17 cellular contexts compared by ENCODE assay signal in the genomic region with DNA sequence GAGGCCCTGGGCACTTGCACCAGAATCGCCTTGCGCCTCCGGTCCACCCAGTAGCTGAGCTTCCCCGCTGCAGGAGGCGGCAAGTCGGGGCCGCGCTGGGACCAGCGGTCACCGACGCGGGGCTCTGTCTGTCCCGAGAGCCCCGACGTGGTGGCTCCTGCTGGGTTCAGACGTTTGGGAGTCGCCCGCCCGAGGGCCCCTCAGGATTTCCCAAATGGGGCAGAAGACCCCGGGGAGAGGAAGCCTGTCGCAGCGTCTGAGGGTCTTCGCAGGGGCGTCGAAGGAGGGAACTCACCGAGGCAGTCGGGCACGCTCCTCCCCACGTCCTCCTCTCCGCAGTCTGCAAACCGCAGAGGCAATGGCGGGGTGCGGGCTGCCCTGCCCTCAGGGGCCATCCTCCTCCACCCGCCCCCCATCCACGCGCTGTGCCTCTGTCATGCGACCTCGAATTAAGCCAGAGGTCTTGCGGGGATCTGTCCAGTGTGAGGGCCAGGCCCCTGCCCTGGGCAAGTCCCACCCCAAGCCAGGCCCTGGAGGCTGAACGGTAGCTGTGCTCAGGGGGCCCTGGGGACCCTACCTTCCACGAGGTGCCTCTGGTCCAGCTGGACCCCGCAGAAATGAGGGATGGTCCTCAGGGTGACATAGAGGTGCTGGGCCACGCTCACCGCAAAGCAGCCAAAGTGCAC. TPM values are rescaled to one million over a fixed set of nuclear protein-coding genes. Genes with fewer than 3 reads are reported as not detected.
A peak's percentile ranks its signal among the peaks of the same experiment; 100 is the strongest.
DNase-seq lines count a peak whose midpoint lies in the region; ATAC-seq, FAIRE-seq and TF ChIP-seq lines count a peak whose summit lies in the region.
"Had no signal": no experiment of that assay in that cellular context is flagged by ENCODE, and none has a peak within 500 bp of the region (broad histone marks: within the 10 kb centered on the region; RNA-seq: fewer than 3 reads in every experiment).

No MANE protein-coding gene starts in this region.

- FAIRE-seq in K562 (lab: Jason Lieb, UNC), result no peak
- FAIRE-seq: HepG2 had no signal

- H3K9me3 ChIP-seq in K562 (replicated peaks; ENCODE audit: control insufficient read depth, insufficient read depth, low read depth, low read length) (no peaks in the 10 kb centered on the region), iPS-18a (ENCODE audit: control insufficient read depth, low read depth, low read length) (no peaks in the 10 kb centered on the region)
- H3K9me3 ChIP-seq: right lobe of liver had no signal

- TF ChIP-seq CTCF in K562 (IDR thresholded peaks at IDR 0.05 in 2 of 3, conservative IDR thresholded peaks at IDR 0.05 in 1 of 3; ENCODE audit: insufficient read depth in 2 of 3, low read depth in 1 of 3, low read length in 3 of 3), result no peak

- BruUV-seq in K562 (replicated peaks; lab: Mats Ljungman, UMichigan), result no TSS peak

- no peaks in the 10 kb centered on the region for H3K79me2 ChIP-seq in K562 (ENCODE audit: control insufficient read depth, insufficient read depth, low read length)

- CTCF ChIA-PET in K562 (lab: Yijun Ruan, JAX; ENCODE audit: low intra/inter-chr PET ratio), result no interaction called here

- peak overlapping the region; percentile 52 for H3K4me2 ChIP-seq in K562 (ENCODE audit: insufficient read depth, low read length)

- WGBS in K562 (ENCODE audit: insufficient coverage, low coverage, missing lambda C conversion rate), result 8% methylated on average over 20 of the region's 44 CpGs

- no peaks in the 10 kb centered on the region for H3K36me3 ChIP-seq in H7 (replicated peaks; ENCODE audit: control insufficient read depth, insufficient read depth, low read length)
- H3K36me3 ChIP-seq in K562 (ENCODE audit: control insufficient read depth, insufficient read depth, low read length), result no peaks in the 10 kb centered on the region
- no peaks in the 10 kb centered on the region for H3K36me3 ChIP-seq in iPS-18a (ENCODE audit: control insufficient read depth, low read depth, low read length)
- H3K36me3 ChIP-seq: right lobe of liver had no signal

- H3K4me1 ChIP-seq in K562 (replicated peaks in 1 of 2; ENCODE audit: control insufficient read depth in 2 of 2, insufficient read depth in 2 of 2, low read length in 2 of 2) (peaks cover 0 to 65% of the 10 kb centered on the region in 2 experiments; a peak in 3 of 5 replicates), iPS-18a (ENCODE audit: control insufficient read depth, low read depth, low read length) (no peaks in the 10 kb centered on the region)
- H3K4me1 ChIP-seq: right lobe of liver had no signal

- peaks cover 22% of the 10 kb centered on the region for H3K4me1 Mint-ChIP-seq in stimulated activated effector memory CD8-positive, alpha-beta T cell treated with anti-CD3 and anti-CD28 coated beads, Interleukin-12 subunit alpha, Interleukin-12 subunit beta, amount 100 ng/mL, for 72 hours

- TF ChIP-seq RAD21 in K562 (CRISPR knock-in tag; conservative IDR thresholded peaks at IDR 0.05 in 1 of 2, IDR thresholded peaks at IDR 0.05 in 1 of 2), result no peak

- POLR2A ChIA-PET in K562 (lab: Yijun Ruan, JAX), result interaction anchor here (0.5 to 1.2 kb wide), 4 partner anchors 69 to 341 kb away, joined by 3 to 4 read pairs (median 3); no protein-coding TSS in a partner anchor

- DNase-seq in H7 (peak; percentile 82), K562 (ENCODE audit: extremely low read depth in 1 of 4, low spot score in 3 of 4) (no peak), sciatic nerve (ENCODE audit: low spot score) (peak; percentile 51), NCI-H1092 treated with DMSO at 0.1 percent for 48 hours (lab: John Stamatoyannopoulos, UW) (no peak)
- DNase-seq in stimulated activated effector memory CD8-positive, alpha-beta T cell treated with anti-CD3 and anti-CD28 coated beads, Interleukin-12 subunit alpha, Interleukin-12 subunit beta, amount 100 ng/mL, for 72 hours (ENCODE audit: low spot score in 2 of 2), result no peak
- DNase-seq: activated CD8-positive, alpha-beta T cell treated with anti-CD3 and anti-CD28 coated beads, Interleukin-2, amount 10 ng/mL, durations not matched to agents 7 days and 5 days; activated naive CD4-positive, alpha-beta T cell treated with Interleukin-2 at 50 U/mL for 16 hours; CD8-positive, alpha-beta memory T cell; NCI-H1436 treated with DMSO at 0.1 percent for 48 hours; NCI-H526 had no signal

- no peak overlapping the region for H3K27ac ChIP-seq in K562 (ENCODE audit: extremely low read depth, low read depth, low read length)
- H3K27ac ChIP-seq in iPS-18a (ENCODE audit: low read length), result no peak overlapping the region
- H3K27ac ChIP-seq: right lobe of liver, RWPE1 had no signal

- H3K27ac Mint-ChIP-seq in stimulated activated effector memory CD8-positive, alpha-beta T cell treated with anti-CD3 and anti-CD28 coated beads, Interleukin-12 subunit alpha, Interleukin-12 subunit beta, amount 100 ng/mL, for 72 hours, result no peak overlapping the region
- H3K27ac Mint-ChIP-seq: activated CD8-positive, alpha-beta T cell treated with anti-CD3 and anti-CD28 coated beads, Interleukin-2, amount 10 ng/mL, durations not matched to agents 7 days and 5 days; CD8-positive, alpha-beta memory T cell had no signal

- H3K9me3 Mint-ChIP-seq in stimulated activated effector memory CD8-positive, alpha-beta T cell treated with anti-CD3 and anti-CD28 coated beads, Interleukin-12 subunit alpha, Interleukin-12 subunit beta, amount 100 ng/mL, for 72 hours, result no peaks in the 10 kb centered on the region
- H3K9me3 Mint-ChIP-seq: CD8-positive, alpha-beta memory T cell had no signal

- H3K4me3 Mint-ChIP-seq in stimulated activated effector memory CD8-positive, alpha-beta T cell treated with anti-CD3 and anti-CD28 coated beads, Interleukin-12 subunit alpha, Interleukin-12 subunit beta, amount 100 ng/mL, for 72 hours, result no peak overlapping the region
- H3K4me3 Mint-ChIP-seq: activated CD8-positive, alpha-beta T cell treated with anti-CD3 and anti-CD28 coated beads, Interleukin-2, amount 10 ng/mL, durations not matched to agents 7 days and 5 days; CD8-positive, alpha-beta memory T cell had no signal

- H3K27me3 ChIP-seq in H7 (ENCODE audit: control insufficient read depth, insufficient read depth, low read length), result peaks cover 16% of the 10 kb centered on the region
- H3K27me3 ChIP-seq in K562 (ENCODE audit: control insufficient read depth in 2 of 2, insufficient read depth in 2 of 2, low read length in 2 of 2), result no peaks in the 10 kb centered on the region
- H3K27me3 ChIP-seq in iPS-18a (ENCODE audit: control insufficient read depth, insufficient read depth, low read length), result peaks cover 24% of the 10 kb centered on the region
- H3K27me3 ChIP-seq: right lobe of liver had no signal

- TF ChIP-seq EP300 in K562 (IDR thresholded peaks at IDR 0.05; ENCODE audit: low read length), result no peak

- intact Hi-C loops in K562 (cut with micrococcal nuclease) (no loop called here), sciatic nerve (cut with DNase I) (no loop called here)

- peak overlapping the region; percentile 53 for H3K4me3 ChIP-seq in H7 (ENCODE audit: insufficient read depth, low read depth, low read length)
- peak overlapping the region; percentile 43 for H3K4me3 ChIP-seq in K562
- peak overlapping the region; percentile 46 for H3K4me3 ChIP-seq in iPS-18a (ENCODE audit: low read length)

- in situ Hi-C loops in K562 (cut with MboI), result no loop called here

- ATAC-seq in K562, result peak; percentile 72
- ATAC-seq in sciatic nerve, result no peak
- no peak for ATAC-seq in activated CD4-positive, CD25-positive, alpha-beta regulatory T cell treated with anti-CD3 and anti-CD28 coated beads, Interleukin-2, amount 50 U/mL, for 24 hours
- no peak for ATAC-seq in GM21526 (IDR thresholded peaks at IDR 0.05; ENCODE audit: low FRiP score, unreplicated experiment)
- ATAC-seq in stimulated activated effector memory CD8-positive, alpha-beta T cell treated with anti-CD3 and anti-CD28 coated beads, Interleukin-12 subunit alpha, Interleukin-12 subunit beta, amount 100 ng/mL, for 72 hours, result no peak
- ATAC-seq: HepG2 had no signal

- H2AFZ ChIP-seq in K562 (ENCODE audit: low read depth, low read length), result peak overlapping the region; percentile 83

- H3K36me3 Mint-ChIP-seq in stimulated activated effector memory CD8-positive, alpha-beta T cell treated with anti-CD3 and anti-CD28 coated beads, Interleukin-12 subunit alpha, Interleukin-12 subunit beta, amount 100 ng/mL, for 72 hours, result no peaks in the 10 kb centered on the region
- H3K36me3 Mint-ChIP-seq: CD8-positive, alpha-beta memory T cell had no signal

- no peaks in the 10 kb centered on the region for H4K20me1 ChIP-seq in K562 (replicated peaks; ENCODE audit: control insufficient read depth, insufficient read depth, low read length)

- H3K9ac ChIP-seq in K562 (ENCODE audit: insufficient read depth in 1 of 2, low read depth in 2 of 2, low read length in 2 of 2) (peak overlapping the region in 1 of 2 experiments; percentile 87; a peak in 2 of 4 replicates), iPS-18a (ENCODE audit: low read length) (no peak overlapping the region)

- TF ChIP-seq POLR2A in K562 (conservative IDR thresholded peaks at IDR 0.05), result no peak

- H3K9me1 ChIP-seq in K562 (ENCODE audit: control insufficient read depth, insufficient read depth, low read length), result no peaks in the 10 kb centered on the region

RNA-seq across cellular contexts. Expression of a gene that starts 12.5 kb away (rescaled TPM):
- total RNA-seq in H7 (2014; rRNA removed; shearing (Covaris generic)), result 0.04 TPM in 1 of 2 replicates, not detected in the other
- 0.30 and 1.3 TPM in 2 replicates for total RNA-seq in K562 (2011; cell fraction: chromatin; rRNA removed; ENCODE audit: low replicate concordance)
- 0.53 and 0.83 TPM in 2 replicates for total RNA-seq in K562 (2011; cell fraction: nucleolus; rRNA removed)
- 0.66 and 0.76 TPM in 2 replicates for total RNA-seq in K562 (2011; cell fraction: nucleoplasm; rRNA removed)
- total RNA-seq in K562 (2014; rRNA removed), result 0.05 and 0.29 TPM in 2 replicates
- total RNA-seq in K562 (2014; rRNA removed; fragmentation: Illumina TruSeq; extraction: Trizol), result not detected in 2 replicates
- 0.11 and 0.15 TPM in 2 replicates for total RNA-seq in K562 (2015; rRNA removed; fragmentation: Illumina TruSeq; extraction: Trizol)
- 0.22 and 0.42 TPM in 2 replicates for total RNA-seq in K562 (2021)
- 0.05 and 0.06 TPM in 2 replicates for polyA plus RNA-seq in K562 (2011; rRNA removed)
- polyA plus RNA-seq in K562 (2011; cell fraction: cytosol; rRNA removed), result 0.03 and 0.16 TPM in 2 replicates
- polyA plus RNA-seq in K562 (2011; cell fraction: nucleus; rRNA removed), result 0.25 and 0.57 TPM in 2 replicates
- 0.17 and 0.18 TPM in 2 replicates for polyA plus RNA-seq in K562 (2012)
- 0.08 TPM in 1 of 2 replicates, not detected in the other for polyA plus RNA-seq in K562 (2014; fragmentation: Illumina TruSeq; extraction: Trizol)
- polyA plus RNA-seq in K562 (2014; fragmentation: Nextera tagmentation; extraction: Ambion mirVana), result not detected
- polyA plus RNA-seq in K562 (2014; rRNA removed), result 0.08 and 0.11 TPM in 2 replicates
- not detected in 2 replicates for polyA minus RNA-seq in K562 (2011; rRNA and poly(A)+ RNA removed)
- polyA minus RNA-seq in K562 (2011; cell fraction: cytosol; rRNA and poly(A)+ RNA removed), result not detected in 2 replicates
- 0.54 and 0.56 TPM in 2 replicates for polyA minus RNA-seq in K562 (2011; cell fraction: nucleus; rRNA and poly(A)+ RNA removed)
- total RNA-seq in sciatic nerve, result not detected
- total RNA-seq: activated CD8-positive, alpha-beta T cell treated with anti-CD3 and anti-CD28 coated beads, Interleukin-2, amount 10 ng/mL, durations not matched to agents 7 days and 5 days; epithelial cell of proximal tubule; HepG2; right lobe of liver had no signal
- polyA plus RNA-seq: CD8-positive, alpha-beta memory T cell; HepG2 had no signal

RNA-seq across cellular contexts. Expression of a gene that starts 39.5 kb away (rescaled TPM):
- total RNA-seq in H7 (2014; rRNA removed; shearing (Covaris generic)), result 71.2 and 79.7 TPM in 2 replicates
- total RNA-seq in K562 (2011; cell fraction: chromatin; rRNA removed; ENCODE audit: low replicate concordance), result 8.4 and 19.1 TPM in 2 replicates
- 31.2 and 35.0 TPM in 2 replicates for total RNA-seq in K562 (2011; cell fraction: nucleolus; rRNA removed)
- total RNA-seq in K562 (2011; cell fraction: nucleoplasm; rRNA removed), result 9.8 and 13.2 TPM in 2 replicates
- 37.0 and 41.1 TPM in 2 replicates for total RNA-seq in K562 (2014; rRNA removed)
- 4.2 and 4.3 TPM in 2 replicates for total RNA-seq in K562 (2014; rRNA removed; fragmentation: Illumina TruSeq; extraction: Trizol)
- 11.9 and 13.8 TPM in 2 replicates for total RNA-seq in K562 (2015; rRNA removed; fragmentation: Illumina TruSeq; extraction: Trizol)
- total RNA-seq in K562 (2021), result 40.5 and 41.3 TPM in 2 replicates
- 5.3 and 8.0 TPM in 2 replicates for polyA plus RNA-seq in K562 (2011; rRNA removed)
- 13.4 and 28.9 TPM in 2 replicates for polyA plus RNA-seq in K562 (2011; cell fraction: cytosol; rRNA removed)
- 36.6 and 49.9 TPM in 2 replicates for polyA plus RNA-seq in K562 (2011; cell fraction: nucleus; rRNA removed)
- 18.0 and 35.9 TPM in 2 replicates for polyA plus RNA-seq in K562 (2012)
- polyA plus RNA-seq in K562 (2014; fragmentation: Illumina TruSeq; extraction: Trizol), result 4.4 and 11.4 TPM in 2 replicates
- polyA plus RNA-seq in K562 (2014; fragmentation: Nextera tagmentation; extraction: Ambion mirVana), result under 1 TPM; 0.24 to 0.57 TPM
- 34.1 and 35.4 TPM in 2 replicates for polyA plus RNA-seq in K562 (2014; rRNA removed)
- 0.99 and 1.4 TPM in 2 replicates for polyA minus RNA-seq in K562 (2011; rRNA and poly(A)+ RNA removed)
- 7.1 and 7.7 TPM in 2 replicates for polyA minus RNA-seq in K562 (2011; cell fraction: cytosol; rRNA and poly(A)+ RNA removed)
- polyA minus RNA-seq in K562 (2011; cell fraction: nucleus; rRNA and poly(A)+ RNA removed), result 10.2 and 10.6 TPM in 2 replicates
- 62.2 TPM for total RNA-seq in sciatic nerve

RNA-seq across cellular contexts. Expression of a gene that starts 58.1 kb away (rescaled TPM):
- not detected in 2 replicates for total RNA-seq in H7 (2014; rRNA removed; shearing (Covaris generic))
- total RNA-seq in K562 (2011; cell fraction: chromatin; rRNA removed; ENCODE audit: low replicate concordance), result not detected in 2 replicates
- total RNA-seq in K562 (2011; cell fraction: nucleolus; rRNA removed), result not detected in 2 replicates
- total RNA-seq in K562 (2011; cell fraction: nucleoplasm; rRNA removed), result not detected in 2 replicates
- total RNA-seq in K562 (2014; rRNA removed), result not detected in 2 replicates
- not detected in 2 replicates for total RNA-seq in K562 (2014; rRNA removed; fragmentation: Illumina TruSeq; extraction: Trizol)
- not detected in 2 replicates for total RNA-seq in K562 (2015; rRNA removed; fragmentation: Illumina TruSeq; extraction: Trizol)
- not detected in 2 replicates for total RNA-seq in K562 (2021)
- not detected in 2 replicates for polyA plus RNA-seq in K562 (2011; rRNA removed)
- not detected in 2 replicates for polyA plus RNA-seq in K562 (2011; cell fraction: cytosol; rRNA removed)
- not detected in 2 replicates for polyA plus RNA-seq in K562 (2011; cell fraction: nucleus; rRNA removed)
- polyA plus RNA-seq in K562 (2012), result not detected in 2 replicates
- polyA plus RNA-seq in K562 (2014; fragmentation: Illumina TruSeq; extraction: Trizol), result not detected in 2 replicates
- not detected for polyA plus RNA-seq in K562 (2014; fragmentation: Nextera tagmentation; extraction: Ambion mirVana)
- polyA plus RNA-seq in K562 (2014; rRNA removed), result not detected in 2 replicates
- polyA minus RNA-seq in K562 (2011; rRNA and poly(A)+ RNA removed), result not detected in 2 replicates
- not detected in 2 replicates for polyA minus RNA-seq in K562 (2011; cell fraction: cytosol; rRNA and poly(A)+ RNA removed)
- not detected in 2 replicates for polyA minus RNA-seq in K562 (2011; cell fraction: nucleus; rRNA and poly(A)+ RNA removed)
- not detected for total RNA-seq in sciatic nerve
- total RNA-seq: activated CD8-positive, alpha-beta T cell treated with anti-CD3 and anti-CD28 coated beads, Interleukin-2, amount 10 ng/mL, durations not matched to agents 7 days and 5 days; CD8-positive, alpha-beta memory T cell; epithelial cell of proximal tubule; HepG2; right lobe of liver had no signal
- polyA plus RNA-seq: CD8-positive, alpha-beta memory T cell; HepG2 had no signal

Comparison
In these comparisons a context has a peak if more than half of its experiments do, and no peak if none do; other contexts are left out.
1. DNase-seq: peak in H7 (single experiment) and sciatic nerve (single experiment); none in K562 (0 of 4), NCI-H1092 treated with DMSO at 0.1 percent for 48 hours (single experiment) and stimulated activated effector memory CD8-positive, alpha-beta T cell treated with anti-CD3 and anti-CD28 coated beads, Interleukin-12 subunit alpha, Interleukin-12 subunit beta, amount 100 ng/mL, for 72 hours (0 of 2).
2. Peak in every context shown above with its lines, with median percentiles within 50 percentile points of each other: H3K4me3 ChIP-seq.